2 cellular contexts compared by ENCODE assay signal in genomic region chr4:3041192-3042142, GRCh38.
TF ChIP-seq lines count a peak whose summit lies in the region.

No MANE protein-coding gene starts in this region.

TF ChIP-seq in IMR-90, 13 proteins besides CTCF, POLR2A, EP300 and RAD21:
- TF ChIP-seq CEBPB (IDR thresholded peaks at IDR 0.05; ENCODE audit: low read depth, low read length) = peak; percentile 54
- no peak for TF ChIP-seq ELK1 (IDR thresholded peaks at IDR 0.05; ENCODE audit: borderline replicate concordance, low read depth, low read length)

TF ChIP-seq in H1, 55 proteins besides CTCF, POLR2A, EP300 and RAD21:
- TF ChIP-seq GTF2F1 (IDR thresholded peaks at IDR 0.05; ENCODE audit: borderline replicate concordance, low read depth, low read length) = no peak
- no peak for TF ChIP-seq KDM5A (IDR thresholded peaks at IDR 0.05; ENCODE audit: low read length)
- TF ChIP-seq RBBP5 (IDR thresholded peaks at IDR 0.05; ENCODE audit: borderline replicate concordance, low read depth, low read length) = no peak
- TF ChIP-seq EZH2 (IDR thresholded peaks at IDR 0.05; ENCODE audit: low read depth, low read length, severe bottlenecking) = no peak
- TF ChIP-seq RXRA (IDR thresholded peaks at IDR 0.05; ENCODE audit: insufficient read depth, low read depth, low read length) = no peak
- no peak for TF ChIP-seq RNF2 (IDR thresholded peaks at IDR 0.05; ENCODE audit: borderline replicate concordance, low read depth, low read length, missing control alignments, poor library complexity, severe bottlenecking)
- TF ChIP-seq BRCA1 (IDR thresholded peaks at IDR 0.05; ENCODE audit: low read depth, low read length) = no peak
- TF ChIP-seq SP2 (IDR thresholded peaks at IDR 0.05; ENCODE audit: low read length) = no peak
- no peak for TF ChIP-seq TBP (IDR thresholded peaks at IDR 0.05; ENCODE audit: low read depth, low read length)
- no peak for TF ChIP-seq TCF12 (IDR thresholded peaks at IDR 0.05; ENCODE audit: low read depth, low read length)
- no peak for TF ChIP-seq KDM1A (IDR thresholded peaks at IDR 0.05; ENCODE audit: borderline replicate concordance, low read length)
- no peak for TF ChIP-seq SIN3A (conservative IDR thresholded peaks at IDR 0.05 in 1 of 2, IDR thresholded peaks at IDR 0.05 in 1 of 2; ENCODE audit: low read depth in 1 of 2, low read length in 2 of 2)
- no peak for TF ChIP-seq SAP30 (IDR thresholded peaks at IDR 0.05; ENCODE audit: insufficient read depth, insufficient replicate concordance, low read length)
- no peak for TF ChIP-seq BCL11A (IDR thresholded peaks at IDR 0.05; ENCODE audit: low read depth in 2 of 2, low read length in 2 of 2)
- TF ChIP-seq NANOG (IDR thresholded peaks at IDR 0.05; ENCODE audit: insufficient read depth, low read depth, low read length, poor library complexity, severe bottlenecking) = no peak
- no peak for TF ChIP-seq POLR2AphosphoS5 (IDR thresholded peaks at IDR 0.05; ENCODE audit: low read depth, low read length)
- TF ChIP-seq HDAC6 (IDR thresholded peaks at IDR 0.05; ENCODE audit: low read depth, low read length) = no peak
- TF ChIP-seq KDM4A (IDR thresholded peaks at IDR 0.05; ENCODE audit: low read depth, low read length, severe bottlenecking) = no peak
- TF ChIP-seq SIRT6 (IDR thresholded peaks at IDR 0.05; ENCODE audit: low read length) = no peak
- no peak for TF ChIP-seq JUND (IDR thresholded peaks at IDR 0.05; ENCODE audit: low read length)
TF ChIP-seq in H1: peak in this region for 0.
